1 cellular context compared by ENCODE assay signal in the genomic region with DNA sequence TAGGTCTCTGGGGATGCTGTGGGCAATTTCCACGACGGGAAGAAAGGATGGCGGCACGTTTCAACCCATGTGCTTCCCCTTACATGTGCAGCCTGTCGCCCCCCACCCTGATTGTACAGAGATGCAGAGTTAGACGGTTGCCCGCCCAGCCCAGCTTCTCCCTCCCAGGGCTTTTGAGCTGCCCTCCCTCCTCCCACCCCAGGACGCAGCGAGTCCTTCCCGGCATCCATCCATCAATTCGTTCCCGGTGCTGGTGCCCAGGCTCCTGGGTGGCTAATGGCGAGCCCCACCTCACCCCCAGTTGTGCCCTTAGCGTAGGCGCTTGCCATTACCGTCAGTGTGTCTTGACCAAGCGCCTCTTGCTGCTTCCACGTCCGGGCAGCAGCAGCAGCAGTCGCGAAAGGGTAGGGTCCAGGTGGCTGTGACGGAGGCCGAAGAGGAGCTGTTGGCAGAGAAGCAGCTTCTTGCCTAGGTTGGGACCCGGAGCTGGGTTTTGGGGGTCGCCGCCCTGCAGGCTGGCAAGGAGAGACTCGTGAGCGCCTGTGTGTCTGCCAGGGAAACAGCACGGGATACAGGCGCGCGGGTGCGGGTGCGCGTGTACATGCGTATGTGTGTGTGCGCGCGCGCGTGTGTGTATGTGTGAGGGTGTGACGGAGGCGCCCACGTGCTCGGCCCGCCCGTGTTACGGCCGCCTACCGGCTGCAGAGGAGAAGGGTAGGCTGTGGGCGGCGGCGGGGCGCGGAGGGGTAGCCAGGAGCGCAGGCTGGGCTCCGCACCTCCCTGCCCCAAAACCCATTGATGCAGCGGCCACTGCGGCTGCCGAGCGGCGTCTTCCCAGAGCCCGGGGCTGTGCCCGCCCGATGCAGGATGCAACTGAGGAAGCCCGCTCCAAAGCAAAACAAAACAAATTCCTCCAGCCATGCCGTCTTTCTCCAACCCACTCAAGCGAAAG.
TF ChIP-seq lines count a peak whose summit lies in the region.

A gene (minus strand): TSS at position 609 of the 952 bp plus-strand sequence. CDS start 20,679 bp downstream, outside the sequence.

TF ChIP-seq in HepG2, 621 proteins besides CTCF, POLR2A, EP300 and RAD21 (continued from another document):
- TF ChIP-seq, protein P1, sequence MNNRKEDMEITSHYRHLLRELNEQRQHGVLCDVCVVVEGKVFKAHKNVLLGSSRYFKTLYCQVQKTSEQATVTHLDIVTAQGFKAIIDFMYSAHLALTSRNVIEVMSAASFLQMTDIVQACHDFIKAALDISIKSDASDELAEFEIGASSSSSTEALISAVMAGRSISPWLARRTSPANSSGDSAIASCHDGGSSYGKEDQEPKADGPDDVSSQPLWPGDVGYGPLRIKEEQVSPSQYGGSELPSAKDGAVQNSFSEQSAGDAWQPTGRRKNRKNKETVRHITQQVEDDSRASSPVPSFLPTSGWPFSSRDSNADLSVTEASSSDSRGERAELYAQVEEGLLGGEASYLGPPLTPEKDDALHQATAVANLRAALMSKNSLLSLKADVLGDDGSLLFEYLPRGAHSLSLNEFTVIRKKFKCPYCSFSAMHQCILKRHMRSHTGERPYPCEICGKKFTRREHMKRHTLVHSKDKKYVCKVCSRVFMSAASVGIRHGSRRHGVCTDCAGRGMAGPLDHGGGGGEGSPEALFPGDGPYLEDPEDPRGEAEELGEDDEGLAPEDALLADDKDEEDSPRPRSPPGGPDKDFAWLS (CRISPR knock-in tag; IDR thresholded peaks at IDR 0.05; ENCODE audit: borderline replicate concordance), result no peak
- TF ChIP-seq NFKB2 (CRISPR knock-in tag; IDR thresholded peaks at IDR 0.05; ENCODE audit: borderline replicate concordance) (no peak), MBNL3 (CRISPR knock-in tag; conservative IDR thresholded peaks at IDR 0.05) (no peak), ZNF430 (CRISPR knock-in tag; IDR thresholded peaks at IDR 0.05) (no peak), REL (CRISPR knock-in tag; conservative IDR thresholded peaks at IDR 0.05) (no peak)
